ENCODE assay signal across 8 cellular contexts in genomic region chr15:90931737-90932659, GRCh38. TPM values are rescaled to one million over a fixed set of nuclear protein-coding genes. Genes with fewer than 3 reads are reported as not detected.
DNase-seq lines count a peak whose midpoint lies in the region; ATAC-seq and TF ChIP-seq lines count a peak whose summit lies in the region.

Gene HDDC3 (minus strand): TSS chr15:90932549. CDS start chr15:90932540, 9 bp downstream.

- H3K4me1 Mint-ChIP-seq in GM23338: peaks cover 29% of the 10 kb centered on the region
- H3K4me1 Mint-ChIP-seq in activated T-helper 2 cell treated with anti-CD3 and anti-CD28 coated beads, Interferon-gamma antibody, Interleukin-2, Interleukin-4, amounts not matched to agents 10 μg/mL and 5 μg/mL and 100 μg/mL, durations not matched to agents 14 hours and 24 hours and 36 hours (ENCODE audit: low read depth): peaks cover 50% of the 10 kb centered on the region
- peaks cover 42% of the 10 kb centered on the region for H3K4me1 Mint-ChIP-seq in nephron progenitor cell
- H3K4me1 Mint-ChIP-seq in stimulated activated naive CD8-positive, alpha-beta T cell treated with anti-CD3 and anti-CD28 coated beads, Interleukin-15, amount 100 ng/mL, for 72 hours: peaks cover 66% of the 10 kb centered on the region

- H3K9me3 Mint-ChIP-seq in GM23338: no peaks in the 10 kb centered on the region
- H3K9me3 Mint-ChIP-seq in activated T-helper 2 cell treated with anti-CD3 and anti-CD28 coated beads, Interferon-gamma antibody, Interleukin-2, Interleukin-4, amounts not matched to agents 10 μg/mL and 5 μg/mL and 100 μg/mL, durations not matched to agents 14 hours and 24 hours and 36 hours: no peaks in the 10 kb centered on the region
- no peaks in the 10 kb centered on the region for H3K9me3 Mint-ChIP-seq in nephron progenitor cell
- no peaks in the 10 kb centered on the region for H3K9me3 Mint-ChIP-seq in stimulated activated naive CD8-positive, alpha-beta T cell treated with anti-CD3 and anti-CD28 coated beads, Interleukin-15, amount 100 ng/mL, for 72 hours

- H3K36me3 ChIP-seq in GM23338 (ENCODE audit: insufficient read depth) (peaks cover 4% of the 10 kb centered on the region; the same call in 1 of the 2 replicates), RWPE2 (ENCODE audit: low read depth) (peaks cover 10% of the 10 kb centered on the region)

- ATAC-seq in GM23338 (peak; percentile 61), RWPE2 (ENCODE audit: low read depth) (peak; percentile 55)
- ATAC-seq in stimulated activated naive CD8-positive, alpha-beta T cell treated with anti-CD3 and anti-CD28 coated beads, Interleukin-15, amount 100 ng/mL, for 72 hours: peak; percentile 73

- H3K27ac Mint-ChIP-seq in GM23338: peak within 1 kb of the TSS; percentile 91; the same call in 1 of the 2 replicates
- H3K27ac Mint-ChIP-seq in activated T-helper 2 cell treated with anti-CD3 and anti-CD28 coated beads, Interferon-gamma antibody, Interleukin-2, Interleukin-4, amounts not matched to agents 10 μg/mL and 5 μg/mL and 100 μg/mL, durations not matched to agents 14 hours and 24 hours and 36 hours: peak within 1 kb of the TSS; percentile 98
- no peak within 1 kb of the TSS for H3K27ac Mint-ChIP-seq in nephron progenitor cell
- H3K27ac Mint-ChIP-seq in stimulated activated naive CD8-positive, alpha-beta T cell treated with anti-CD3 and anti-CD28 coated beads, Interleukin-15, amount 100 ng/mL, for 72 hours: peak within 1 kb of the TSS; percentile 95 to 99

- peak; percentile 83 for DNase-seq in EH (ENCODE audit: low read depth)
- peak; percentile 95 for DNase-seq in GM23338 (ENCODE audit: low spot score)
- peak; percentile 80 for DNase-seq in LHCN-M2 (ENCODE audit: low read depth)
- peak; percentile 94 for DNase-seq in RWPE2 (ENCODE audit: low spot score)
- peak; percentile 85 for DNase-seq in activated T-helper 2 cell treated with anti-CD3 and anti-CD28 coated beads, Interferon-gamma antibody, Interleukin-2, Interleukin-4, amounts not matched to agents 10 μg/mL and 5 μg/mL and 100 μg/mL, durations not matched to agents 14 hours and 24 hours and 36 hours (ENCODE audit: low spot score)
- DNase-seq in fibroblast of the aortic adventitia (ENCODE audit: low read depth): peak; percentile 81
- DNase-seq in nephron progenitor cell: peak; percentile 97
- peak; percentile 93 to 94 for DNase-seq in stimulated activated naive CD8-positive, alpha-beta T cell treated with anti-CD3 and anti-CD28 coated beads, Interleukin-15, amount 100 ng/mL, for 72 hours

- H3K36me3 Mint-ChIP-seq in GM23338 (ENCODE audit: low read depth) (peaks cover 7% of the 10 kb centered on the region; the same call in 2 of the 3 replicates), nephron progenitor cell (ENCODE audit: low read depth) (peaks cover 9% of the 10 kb centered on the region)
- H3K36me3 Mint-ChIP-seq in activated T-helper 2 cell treated with anti-CD3 and anti-CD28 coated beads, Interferon-gamma antibody, Interleukin-2, Interleukin-4, amounts not matched to agents 10 μg/mL and 5 μg/mL and 100 μg/mL, durations not matched to agents 14 hours and 24 hours and 36 hours (ENCODE audit: low read depth): peaks cover 14% of the 10 kb centered on the region

- no peaks in the 10 kb centered on the region for H3K9me2 ChIP-seq in GM23338 (ENCODE audit: insufficient read depth)

- peaks cover 6% of the 10 kb centered on the region; the same call in 1 of the 2 replicates for H3F3A ChIP-seq in GM23338 (replicated peaks; ENCODE audit: low read depth)

- H3K4me3 Mint-ChIP-seq in GM23338 (peak within 1 kb of the TSS; percentile 97), nephron progenitor cell (peak within 1 kb of the TSS; percentile 95)
- peak within 1 kb of the TSS; percentile 92 for H3K4me3 Mint-ChIP-seq in activated T-helper 2 cell treated with anti-CD3 and anti-CD28 coated beads, Interferon-gamma antibody, Interleukin-2, Interleukin-4, amounts not matched to agents 10 μg/mL and 5 μg/mL and 100 μg/mL, durations not matched to agents 14 hours and 24 hours and 36 hours (ENCODE audit: low read depth)
- H3K4me3 Mint-ChIP-seq in stimulated activated naive CD8-positive, alpha-beta T cell treated with anti-CD3 and anti-CD28 coated beads, Interleukin-15, amount 100 ng/mL, for 72 hours: peak within 1 kb of the TSS; percentile 97 to 100

- peak within 1 kb of the TSS; percentile 74; the same call in 1 of the 2 replicates for H3K27ac ChIP-seq in GM23338 (ENCODE audit: low read depth)
- H3K27ac ChIP-seq in RWPE2 (ENCODE audit: poor library complexity, severe bottlenecking): peak within 1 kb of the TSS; percentile 62

- H3K4me2 ChIP-seq in GM23338: peak within 1 kb of the TSS; percentile 97

- H3K4me1 ChIP-seq in GM23338 (ENCODE audit: insufficient read depth): peaks cover 23% of the 10 kb centered on the region
- peaks cover 17% of the 10 kb centered on the region for H3K4me1 ChIP-seq in RWPE2 (ENCODE audit: insufficient read depth, poor library complexity, severe bottlenecking)

- intact Hi-C loops in activated T-helper 2 cell treated with anti-CD3 and anti-CD28 coated beads, Interferon-gamma antibody, Interleukin-2, Interleukin-4, amounts not matched to agents 10 μg/mL and 5 μg/mL and 100 μg/mL, durations not matched to agents 14 hours and 24 hours and 36 hours (cut with micrococcal nuclease): loop anchor here (1.0 to 10.0 kb wide), 5 partner anchors 30 to 697 kb away; partner anchors contain the start of genes CIB1 and GDPGP1

- H3K27me3 ChIP-seq in GM23338 (ENCODE audit: insufficient read depth): peaks cover 10% of the 10 kb centered on the region; the same call in 1 of the 2 replicates
- no peaks in the 10 kb centered on the region for H3K27me3 ChIP-seq in RWPE2 (ENCODE audit: insufficient read depth, poor library complexity, severe bottlenecking)

- H3K9me3 ChIP-seq in RWPE2 (ENCODE audit: severe bottlenecking): no peaks in the 10 kb centered on the region

- H4K20me1 ChIP-seq in GM23338 (replicated peaks; ENCODE audit: insufficient read depth): no peaks in the 10 kb centered on the region; the same call in 1 of the 2 replicates

- H3K27me3 Mint-ChIP-seq in GM23338 (ENCODE audit: insufficient read depth, low read depth, poor library complexity): peaks cover 16% of the 10 kb centered on the region
- no peaks in the 10 kb centered on the region for H3K27me3 Mint-ChIP-seq in activated T-helper 2 cell treated with anti-CD3 and anti-CD28 coated beads, Interferon-gamma antibody, Interleukin-2, Interleukin-4, amounts not matched to agents 10 μg/mL and 5 μg/mL and 100 μg/mL, durations not matched to agents 14 hours and 24 hours and 36 hours (ENCODE audit: low read depth)
- peaks cover 15% of the 10 kb centered on the region for H3K27me3 Mint-ChIP-seq in nephron progenitor cell (ENCODE audit: low read depth, poor library complexity)
- H3K27me3 Mint-ChIP-seq in stimulated activated naive CD8-positive, alpha-beta T cell treated with anti-CD3 and anti-CD28 coated beads, Interleukin-15, amount 100 ng/mL, for 72 hours: no peaks in the 10 kb centered on the region

- H3K4me3 ChIP-seq in GM23338: peak within 1 kb of the TSS; percentile 94
- peak within 1 kb of the TSS; percentile 81 for H3K4me3 ChIP-seq in RWPE2 (ENCODE audit: severe bottlenecking)
- peak within 1 kb of the TSS; percentile 92 for H3K4me3 ChIP-seq in fibroblast of the aortic adventitia (ENCODE audit: low read depth, low read length)

- H3K79me2 ChIP-seq in GM23338 (replicated peaks; ENCODE audit: insufficient read depth): no peaks in the 10 kb centered on the region; the same call in 1 of the 2 replicates

- H2AFZ ChIP-seq in GM23338: peak within 1 kb of the TSS; percentile 100

- TF ChIP-seq CTCF in GM23338 (conservative IDR thresholded peaks at IDR 0.05; ENCODE audit: low read depth in 2 of 2): peak; percentile 82 to 89
- peak; percentile 99 for TF ChIP-seq CTCF in RWPE2 (IDR thresholded peaks at IDR 0.05; ENCODE audit: poor library complexity, severe bottlenecking)
- peak; percentile 88 for TF ChIP-seq CTCF in fibroblast of the aortic adventitia (IDR thresholded peaks at IDR 0.05; ENCODE audit: insufficient read depth, low read length)
- TF ChIP-seq CTCF in nephron progenitor cell (IDR thresholded peaks at IDR 0.05): peak; percentile 92

TF ChIP-seq in GM23338, 12 proteins besides CTCF, POLR2A, EP300 and RAD21 (continues in another document):
- peak; percentile 83 for TF ChIP-seq POLR2AphosphoS5 (IDR thresholded peaks at IDR 0.05; ENCODE audit: low read depth)
- no peak for TF ChIP-seq EZH2phosphoT487 (IDR thresholded peaks at IDR 0.05; ENCODE audit: unreplicated experiment)
- no peak for TF ChIP-seq REST (IDR thresholded peaks at IDR 0.05; ENCODE audit: unreplicated experiment)
- no peak for TF ChIP-seq STAT1 (IDR thresholded peaks at IDR 0.05; ENCODE audit: unreplicated experiment)
- no peak for TF ChIP-seq NANOG (IDR thresholded peaks at IDR 0.05; ENCODE audit: borderline replicate concordance)

RNA-seq across cellular contexts. Expression of gene HDDC3, which starts in this region (rescaled TPM):
- total RNA-seq in GM23338 (2014; rRNA removed; shearing (Covaris generic)): 9.1 and 19.0 TPM in 2 replicates
- polyA plus RNA-seq in GM23338 (2016; fragmentation: Nextera tagmentation; extraction: Ambion mirVana): 16.0 and 17.4 TPM in 2 replicates
- total RNA-seq in LHCN-M2 (2014; rRNA removed) (11.9 and 13.2 TPM in 2 replicates), fibroblast of the aortic adventitia (ENCODE audit: low replicate concordance) (4.3 and 12.9 TPM in 2 replicates)
- polyA plus RNA-seq in LHCN-M2 (2012): 9.4 TPM
- total RNA-seq in activated T-helper 2 cell treated with anti-CD3 and anti-CD28 coated beads, Interferon-gamma antibody, Interleukin-2, Interleukin-4, amounts not matched to agents 10 μg/mL and 5 μg/mL and 100 μg/mL, durations not matched to agents 14 hours and 24 hours and 36 hours: 38.6 and 43.0 TPM in 2 replicates

Comparison
In these comparisons a context has a peak if more than half of its experiments do, and no peak if none do; other contexts are left out.
1. Peak in every context shown above with its lines: DNase-seq, ATAC-seq, H3K4me3 ChIP-seq and H3K27ac ChIP-seq.